In the genomic region with DNA sequence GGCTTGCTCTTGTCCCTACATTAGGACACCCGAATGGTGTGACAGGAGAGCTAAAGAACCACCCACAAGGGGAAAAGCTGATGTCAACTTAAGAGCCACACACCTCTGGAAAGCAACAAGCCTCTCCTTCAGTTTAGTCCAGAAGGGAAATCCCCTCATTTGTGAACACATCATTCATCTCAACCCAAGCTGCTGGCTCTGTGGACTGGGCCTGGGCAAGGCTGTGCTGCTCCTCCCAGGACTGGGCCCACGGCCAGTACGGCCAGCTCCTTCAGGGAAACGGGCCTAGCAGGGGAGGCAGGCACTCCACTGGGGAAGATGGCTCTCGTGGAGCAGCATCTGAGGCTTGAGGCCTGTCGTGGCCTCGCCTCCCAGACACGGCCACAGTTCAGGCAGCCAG, we compare ENCODE assay signal across 17 cellular contexts. TPM values are rescaled to one million over a fixed set of nuclear protein-coding genes. Genes with fewer than 3 reads are reported as not detected.
DNase-seq lines count a peak whose midpoint lies in the region; ATAC-seq and TF ChIP-seq lines count a peak whose summit lies in the region.
"Had no signal": no experiment of that assay in that cellular context is flagged by ENCODE, and none has a peak within 500 bp of the region (broad histone marks: within the 10 kb centered on the region; RNA-seq: fewer than 3 reads in every experiment).

No MANE protein-coding gene starts in this region.

- in situ Hi-C loops in GM23248 (cut with MboI): no loop called here

- ATAC-seq in heart right ventricle (peak in 5 of 8 donors; percentile 8 to 45 (median 20)), sciatic nerve (peak; percentile 60), HG03039 (IDR thresholded peaks at IDR 0.05; ENCODE audit: unreplicated experiment) (no peak)

- no peaks in the 10 kb centered on the region for H3K9me2 ChIP-seq in GM23248 (ENCODE audit: insufficient read depth)

- H3K27me3 ChIP-seq in GM23248 (replicated peaks; ENCODE audit: insufficient read depth) (no peaks in the 10 kb centered on the region), heart right ventricle (peaks cover 0 to 29% (median 0%) of the 10 kb centered on the region in 7 donors)
- H3K27me3 ChIP-seq: ascending aorta, uterus had no signal

- WGBS in GM23248 (ENCODE audit: low coverage in 1 of 2, low lambda C conversion rate in 2 of 2, missing lambda C conversion rate in 2 of 2), 2 experiments: 40% methylated on average over 8 of the region's 8 CpGs
- 54 to 67% methylated on average over 8 of the region's 8 CpGs for WGBS in heart right ventricle, 2 donors

- H3K4me1 ChIP-seq in GM23248 (ENCODE audit: insufficient read depth): peaks cover 9% of the 10 kb centered on the region; the same call in 1 of the 2 replicates
- peaks cover 0 to 29% (median 15%) of the 10 kb centered on the region in 9 donors for H3K4me1 ChIP-seq in heart right ventricle

- no peaks in the 10 kb centered on the region for H4K20me1 ChIP-seq in GM23248 (ENCODE audit: insufficient read depth)

- H3K9me3 ChIP-seq in GM23248 (ENCODE audit: low read depth) (no peaks in the 10 kb centered on the region), heart right ventricle (no peaks in the 10 kb centered on the region)
- H3K9me3 ChIP-seq: ascending aorta, esophagus squamous epithelium, uterus had no signal

- DNase-seq in GM23248 (peak; percentile 26), anterior cingulate cortex (lab: John Stamatoyannopoulos, UW) (peak in 40 of 58 donors; percentile 6 to 70 (median 32)), heart right ventricle (no peak), sciatic nerve (ENCODE audit: low spot score) (no peak), SIG-M5 (lab: John Stamatoyannopoulos, UW) (no peak), UCSD-AML1 (lab: John Stamatoyannopoulos, UW; ENCODE audit: unreplicated experiment) (no peak)
- DNase-seq: activated CD4-positive, alpha-beta memory T cell treated with anti-CD3 and anti-CD28 coated beads for 36 hours; DMS53; esophagus squamous epithelium; mesenchymal stem cell; NCI-H1105; NCI-H446; uterus had no signal

- H3K27ac ChIP-seq in GM23248 (no peak overlapping the region), heart right ventricle (no peak overlapping the region)
- H3K27ac ChIP-seq: ascending aorta, C4-2B, esophagus squamous epithelium, SK-N-MC, uterus had no signal

- intact Hi-C loops in heart right ventricle (cut with DNase I): no loop called here
- intact Hi-C loops in sciatic nerve (cut with DNase I): no loop called here

- no peak for TF ChIP-seq CTCF in heart right ventricle (IDR thresholded peaks at IDR 0.05)

- H3K36me3 ChIP-seq in GM23248 (ENCODE audit: low read depth): peaks cover 17% of the 10 kb centered on the region
- peaks cover 0 to 70% (median 33%) of the 10 kb centered on the region in 9 donors for H3K36me3 ChIP-seq in heart right ventricle
- H3K36me3 ChIP-seq: uterus had no signal

- H3K4me3 ChIP-seq in GM23248 (no peak overlapping the region), heart right ventricle (no peak overlapping the region)
- H3K4me3 ChIP-seq: ascending aorta, esophagus squamous epithelium, SK-N-MC, uterus had no signal

- no peak overlapping the region for H2AFZ ChIP-seq in GM23248

- no peak overlapping the region for H3K4me2 ChIP-seq in GM23248 (ENCODE audit: unreplicated experiment)

- H3K9ac ChIP-seq in GM23248: no peak overlapping the region

- H3F3A ChIP-seq in GM23248 (ENCODE audit: insufficient read depth): no peaks in the 10 kb centered on the region; the same call in 1 of the 2 replicates

- H3K79me2 ChIP-seq in GM23248 (ENCODE audit: insufficient read depth): no peaks in the 10 kb centered on the region

RNA-seq across cellular contexts. Expression of gene SLC4A11, which starts 12.8 kb away (rescaled TPM):
- 0.63 and 0.65 TPM in 2 replicates for total RNA-seq in GM23248 (2014; rRNA removed; shearing (Covaris generic))
- polyA plus RNA-seq in GM23248 (2016; fragmentation: Nextera tagmentation; extraction: Ambion mirVana): 1.1 and 1.2 TPM in 2 replicates
- total RNA-seq in heart right ventricle: 1 to 10 TPM in 1 of 10 donors, under 1 TPM in 9; 0.06 to 1.6 (median 0.45) TPM
- polyA plus RNA-seq in heart right ventricle: under 1 TPM; 0.19 to 0.51 TPM
- 0.89 TPM for total RNA-seq in sciatic nerve

RNA-seq across cellular contexts. Expression of gene ITPA, which starts 42.5 kb away (rescaled TPM):
- 43.6 and 47.2 TPM in 2 replicates for total RNA-seq in GM23248 (2014; rRNA removed; shearing (Covaris generic))
- 63.8 and 72.4 TPM in 2 replicates for polyA plus RNA-seq in GM23248 (2016; fragmentation: Nextera tagmentation; extraction: Ambion mirVana)
- 10 to 100 TPM; 15.8 to 26.3 (median 21.5) TPM for total RNA-seq in heart right ventricle
- 10 to 100 TPM; 51.1 to 53.6 TPM for polyA plus RNA-seq in heart right ventricle
- 32.8 TPM for total RNA-seq in sciatic nerve

RNA-seq across cellular contexts. Expression of gene DDRGK1, which starts 47.3 kb away (rescaled TPM):
- total RNA-seq in GM23248 (2014; rRNA removed; shearing (Covaris generic)): 50.8 and 63.0 TPM in 2 replicates
- polyA plus RNA-seq in GM23248 (2016; fragmentation: Nextera tagmentation; extraction: Ambion mirVana): 55.9 and 56.7 TPM in 2 replicates
- 10 to 100 TPM; 25.2 to 48.4 (median 29.4) TPM for total RNA-seq in heart right ventricle
- 10 to 100 TPM; 31.0 to 77.1 TPM for polyA plus RNA-seq in heart right ventricle
- total RNA-seq in sciatic nerve: 68.2 TPM

Comparison
In these comparisons a context has a peak if more than half of its experiments do, and no peak if none do; other contexts are left out.
1. DNase-seq: peak in GM23248 (single experiment) and anterior cingulate cortex (40 of 58); none in heart right ventricle (0 of 2), sciatic nerve (single experiment), SIG-M5 (single experiment) and UCSD-AML1 (single experiment).